In genomic region chr22:48577014-48577690, GRCh38 we compare ENCODE assay signal across 9 cellular contexts.
DNase-seq lines count a peak whose midpoint lies in the region; ATAC-seq, FAIRE-seq and TF ChIP-seq lines count a peak whose summit lies in the region.
"Had no signal": no experiment of that assay in that cellular context is flagged by ENCODE, and none has a peak within 500 bp of the region (broad histone marks: within the 10 kb centered on the region; RNA-seq: fewer than 3 reads in every experiment).

No MANE protein-coding gene starts in this region.

- intact Hi-C loops in Caco-2 (cut with micrococcal nuclease; ENCODE audit: unreplicated experiment): no loop called here
- intact Hi-C loops in left colon (cut with DNase I, micrococcal nuclease): no loop called here

- no peak overlapping the region for H3K18ac ChIP-seq in H1 (ENCODE audit: extremely low read depth, low read length)

- no peaks in the 10 kb centered on the region for H3K36me3 ChIP-seq in H1 (ENCODE audit: control insufficient read depth in 2 of 4, insufficient read depth in 4 of 4, low read length in 3 of 4)
- H3K36me3 ChIP-seq in Caco-2 (ENCODE audit: control insufficient read depth, insufficient read depth, low read length): no peaks in the 10 kb centered on the region

- no peak overlapping the region for H2BK120ac ChIP-seq in H1 (replicated peaks; ENCODE audit: low read depth, low read length)

- H3K4ac ChIP-seq in H1 (replicated peaks; ENCODE audit: insufficient read length, low read depth, low read length): no peak overlapping the region

- H2AFZ ChIP-seq in H1 (ENCODE audit: low read length): no peak overlapping the region

- no peak overlapping the region for H4K5ac ChIP-seq in H1 (ENCODE audit: insufficient read length, low read depth, low read length)

- POLR2A ChIA-PET in H1 (lab: Charles Lee; ENCODE audit: partially characterized antibody) (interaction anchor here (0.6 to 1.1 kb wide), 2 partner anchors 66 to 97 kb away, joined by 3 read pairs; no protein-coding TSS in a partner anchor), Caco-2 (lab: Charles Lee) (no interaction called here)

- H3K4me2 ChIP-seq in H1 (ENCODE audit: insufficient read depth in 1 of 2, low read depth in 2 of 2, low read length in 2 of 2): peak overlapping the region; percentile 53 to 88

- H3K4me3 Mint-ChIP-seq in Caco-2 (ENCODE audit: unreplicated experiment): no peak overlapping the region

- no peak overlapping the region for H2BK12ac ChIP-seq in H1 (ENCODE audit: low read depth, low read length)

- H3K23ac ChIP-seq in H1 (ENCODE audit: insufficient read length): no peak overlapping the region

- no peaks in the 10 kb centered on the region for H3K27me3 Mint-ChIP-seq in Caco-2 (ENCODE audit: insufficient read depth, unreplicated experiment)

- H3K4me1 Mint-ChIP-seq in Caco-2 (ENCODE audit: low read depth, unreplicated experiment): no peaks in the 10 kb centered on the region

- H2BK15ac ChIP-seq in H1 (ENCODE audit: low read length): no peak overlapping the region

- peaks cover 4% of the 10 kb centered on the region for H3K79me1 ChIP-seq in H1 (ENCODE audit: low read depth, low read length)

- H3K4me1 ChIP-seq in H1 (replicated peaks in 1 of 4; ENCODE audit: control insufficient read depth in 3 of 4, insufficient read depth in 4 of 4, low read length in 3 of 4) (peaks cover 0 to 10% (median 4%) of the 10 kb centered on the region in 4 experiments; a peak in 2 of 7 replicates), Caco-2 (no peaks in the 10 kb centered on the region)

- TF ChIP-seq EP300 in H1 (IDR thresholded peaks at IDR 0.05; ENCODE audit: borderline replicate concordance in 1 of 2, low read depth in 2 of 2, low read length in 2 of 2): no peak

- 54% methylated on average over 21 of the region's 29 CpGs; no CpG with 5 or more reads in 1 of the 2 experiments for WGBS in H1 (ENCODE audit: extremely low coverage in 1 of 2, insufficient coverage in 1 of 2, insufficient read length in 1 of 2, insufficient replicate concordance in 2 of 2, low coverage in 1 of 2, low lambda C conversion rate in 2 of 2, missing lambda C conversion rate in 1 of 2), 2 experiments

- DNase-seq in D721Med (ENCODE audit: insufficient read length, low spot score): no peak
- DNase-seq in NCI-H1105 treated with DMSO at 0.1 percent for 48 hours (lab: John Stamatoyannopoulos, UW): peak; percentile 28
- no peak for DNase-seq in H1 (ENCODE audit: low read depth in 1 of 2, low spot score in 2 of 2)
- peak; percentile 64 for DNase-seq in pons (ENCODE audit: low spot score)
- no peak for DNase-seq in Caco-2
- DNase-seq in left colon: no peak
- no peak for DNase-seq in activated CD4-positive, alpha-beta T cell treated with anti-CD3 and anti-CD28 coated beads, Interleukin-2, amount 50 U/mL, for 4 hours
- DNase-seq: small intestine had no signal

- peaks cover 0 to 12% (median 3%) of the 10 kb centered on the region in 4 experiments; a peak in 3 of 7 replicates for H3K27me3 ChIP-seq in H1 (replicated peaks in 1 of 4; ENCODE audit: control insufficient read depth in 3 of 4, extremely low read depth in 1 of 4, insufficient read depth in 3 of 4, low read length in 3 of 4)
- H3K27me3 ChIP-seq in Caco-2 (replicated peaks; ENCODE audit: control insufficient read depth, insufficient read depth, low read length): no peaks in the 10 kb centered on the region

- no peak overlapping the region for H4K91ac ChIP-seq in H1 (replicated peaks; ENCODE audit: insufficient read length, low read length)

- H2AK5ac ChIP-seq in H1 (ENCODE audit: low read depth, low read length): no peak overlapping the region

- H4K8ac ChIP-seq in H1 (ENCODE audit: extremely low read depth, insufficient read depth, low read length): peak overlapping the region; percentile 37; the same call in 1 of the 2 replicates

- peak; percentile 3 for TF ChIP-seq CTCF in D721Med (IDR thresholded peaks at IDR 0.05; ENCODE audit: insufficient read depth, missing control alignments)
- TF ChIP-seq CTCF in H1 (IDR thresholded peaks at IDR 0.05; ENCODE audit: control extremely low read depth in 1 of 3, insufficient read depth in 1 of 3, low read depth in 1 of 3, low read length in 3 of 3): peak in 2 of 3 experiments; percentile 12 to 24; a peak in 2 of 4 replicates
- TF ChIP-seq CTCF in Caco-2 (IDR thresholded peaks at IDR 0.05; ENCODE audit: insufficient read depth in 1 of 2, low read depth in 1 of 2, low read length in 1 of 2, severe bottlenecking in 1 of 2, unreplicated experiment in 1 of 2): no peak

- H3K36me3 Mint-ChIP-seq in Caco-2 (ENCODE audit: insufficient read depth, unreplicated experiment): peaks cover 9% of the 10 kb centered on the region

- peaks cover 3% of the 10 kb centered on the region for H3K9me3 Mint-ChIP-seq in Caco-2 (ENCODE audit: unreplicated experiment)

- H3K27ac Mint-ChIP-seq in Caco-2 (ENCODE audit: unreplicated experiment): no peak overlapping the region

- peak overlapping the region in 2 of 4 experiments; percentile 47 to 69; a peak in 4 of 8 replicates for H3K4me3 ChIP-seq in H1 (ENCODE audit: extremely low read depth in 1 of 4, insufficient read depth in 2 of 4, low read depth in 3 of 4, low read length in 4 of 4)
- no peak overlapping the region for H3K4me3 ChIP-seq in Caco-2 (ENCODE audit: low read depth, low read length)

- no peak overlapping the region for H2BK5ac ChIP-seq in H1 (ENCODE audit: low read depth, low read length)

- H3K23me2 ChIP-seq in H1 (ENCODE audit: low read depth, low read length): peaks cover 6% of the 10 kb centered on the region; the same call in 1 of the 2 replicates

- CTCF ChIA-PET in H1 (lab: Charles Lee; ENCODE audit: partially characterized antibody) (interaction anchor here (0.6 to 1.7 kb wide), 7 partner anchors 72 to 619 kb away, joined by 3 to 4 read pairs (median 3); no protein-coding TSS in a partner anchor), Caco-2 (lab: Charles Lee) (no interaction called here)

- H3K14ac ChIP-seq in H1 (ENCODE audit: insufficient read length): no peak overlapping the region

- no peak for TF ChIP-seq POLR2A in H1 (IDR thresholded peaks at IDR 0.05; ENCODE audit: control extremely low read depth in 1 of 2, low read depth in 2 of 2, low read length in 2 of 2)

- BruUV-seq in Caco-2 (replicated peaks; lab: Mats Ljungman, UMichigan): no TSS peak

- no peak overlapping the region for H3K9ac ChIP-seq in H1 (replicated peaks in 1 of 4; ENCODE audit: extremely low read depth in 1 of 4, low read depth in 3 of 4, low read length in 3 of 4)

- TF ChIP-seq RAD21 in H1 (IDR thresholded peaks at IDR 0.05 in 1 of 2, conservative IDR thresholded peaks at IDR 0.05 in 1 of 2; ENCODE audit: low read depth in 2 of 2, low read length in 2 of 2): peak; percentile 16 to 19; a peak in 3 of 4 replicates

- H3K9me3 ChIP-seq in H1 (ENCODE audit: insufficient read depth in 2 of 2, low read depth in 1 of 2, low read length in 1 of 2): no peaks in the 10 kb centered on the region
- no peaks in the 10 kb centered on the region for H3K9me3 ChIP-seq in Caco-2

- peaks cover 0 to 7% of the 10 kb centered on the region in 2 experiments; a peak in 1 of 4 replicates for H3K79me2 ChIP-seq in H1 (ENCODE audit: control insufficient read depth in 1 of 2, insufficient read depth in 2 of 2, low read length in 2 of 2)

- H2BK20ac ChIP-seq in H1 (ENCODE audit: low read length): no peak overlapping the region

- H3K27ac ChIP-seq in H1 (ENCODE audit: low read depth, low read length): no peak overlapping the region

- FAIRE-seq in D721Med (lab: Jason Lieb, UNC): no peak
- no peak for FAIRE-seq in H1 (lab: Jason Lieb, UNC)
- FAIRE-seq: endothelial cell of umbilical vein, small intestine had no signal

- H3K56ac ChIP-seq in H1 (replicated peaks; ENCODE audit: insufficient read length, low read depth, low read length): no peak overlapping the region

- ATAC-seq in left colon: no peak

- peaks cover 20 to 27% of the 10 kb centered on the region in 2 experiments for H4K20me1 ChIP-seq in H1 (replicated peaks in 1 of 2; ENCODE audit: control insufficient read depth in 1 of 2, insufficient read depth in 2 of 2, low read length in 2 of 2)

TF ChIP-seq in H1, 55 proteins besides CTCF, POLR2A, EP300 and RAD21:
- TF ChIP-seq MAFK (IDR thresholded peaks at IDR 0.05; ENCODE audit: low read depth, low read length) (no peak), POU5F1 (IDR thresholded peaks at IDR 0.05; ENCODE audit: low read depth, low read length) (no peak), USF2 (IDR thresholded peaks at IDR 0.05; ENCODE audit: low read length) (no peak), RXRA (IDR thresholded peaks at IDR 0.05; ENCODE audit: insufficient read depth, low read depth, low read length) (no peak), ATF2 (IDR thresholded peaks at IDR 0.05; ENCODE audit: low read length) (no peak), SUZ12 (IDR thresholded peaks at IDR 0.05; ENCODE audit: low read length) (no peak), KDM4A (IDR thresholded peaks at IDR 0.05; ENCODE audit: low read depth, low read length, severe bottlenecking) (no peak), CEBPB (IDR thresholded peaks at IDR 0.05; ENCODE audit: low read depth, low read length) (no peak)

Comparison
In these comparisons a context has a peak if more than half of its experiments do, and no peak if none do; other contexts are left out.
1. DNase-seq: peak in NCI-H1105 treated with DMSO at 0.1 percent for 48 hours (single experiment) and pons (single experiment); none in D721Med (single experiment), H1 (0 of 2), Caco-2 (0 of 2), left colon (0 of 2) and activated CD4-positive, alpha-beta T cell treated with anti-CD3 and anti-CD28 coated beads, Interleukin-2, amount 50 U/mL, for 4 hours (0 of 2).
2. CTCF ChIP-seq: peak in D721Med (single experiment) and H1 (2 of 3); none in Caco-2 (0 of 2).